In genomic region chr17:68981288-68981687, GRCh38 we compare ENCODE assay signal across 8 cellular contexts.
DNase-seq lines count a peak whose midpoint lies in the region; ATAC-seq and TF ChIP-seq lines count a peak whose summit lies in the region.

No MANE protein-coding gene starts in this region.

- DNase-seq in DMS153 (lab: John Stamatoyannopoulos, UW) (peak; percentile 22), brain pericyte (ENCODE audit: low read depth, low spot score) (peak; percentile 26), cortex of kidney (lab: John Stamatoyannopoulos, UW) (no peak), HPDE6-E6E7 (ENCODE audit: extremely low spot score) (no peak)
- no peak for DNase-seq in activated naive CD8-positive, alpha-beta T cell treated with anti-CD3 and anti-CD28 coated beads, Interleukin-2, amount 50 U/mL, for 24 hours

- H3K27me3 Mint-ChIP-seq in nephron (ENCODE audit: low read depth): peaks cover 20% of the 10 kb centered on the region
- H3K27me3 Mint-ChIP-seq in activated naive CD8-positive, alpha-beta T cell treated with anti-CD3 and anti-CD28 coated beads, Interleukin-2, amount 50 U/mL, for 24 hours: no peaks in the 10 kb centered on the region

- no peak overlapping the region for H3K4me3 Mint-ChIP-seq in nephron
- no peak overlapping the region for H3K4me3 Mint-ChIP-seq in activated naive CD8-positive, alpha-beta T cell treated with anti-CD3 and anti-CD28 coated beads, Interleukin-2, amount 50 U/mL, for 24 hours

- no peaks in the 10 kb centered on the region for H3K36me3 Mint-ChIP-seq in nephron (ENCODE audit: low read depth)
- H3K36me3 Mint-ChIP-seq in activated naive CD8-positive, alpha-beta T cell treated with anti-CD3 and anti-CD28 coated beads, Interleukin-2, amount 50 U/mL, for 24 hours (ENCODE audit: low read depth): no peaks in the 10 kb centered on the region

- H3K4me1 Mint-ChIP-seq in nephron: no peaks in the 10 kb centered on the region
- no peaks in the 10 kb centered on the region for H3K4me1 Mint-ChIP-seq in activated naive CD8-positive, alpha-beta T cell treated with anti-CD3 and anti-CD28 coated beads, Interleukin-2, amount 50 U/mL, for 24 hours

- H3K27ac Mint-ChIP-seq in nephron: peak overlapping the region in 2 of 3 experiments; percentile 31 to 49
- no peak overlapping the region for H3K27ac Mint-ChIP-seq in activated naive CD8-positive, alpha-beta T cell treated with anti-CD3 and anti-CD28 coated beads, Interleukin-2, amount 50 U/mL, for 24 hours

- ATAC-seq in HG03196 (IDR thresholded peaks at IDR 0.05; ENCODE audit: unreplicated experiment): peak; percentile 53
- no peak for ATAC-seq in activated naive CD8-positive, alpha-beta T cell treated with anti-CD3 and anti-CD28 coated beads, Interleukin-2, amount 50 U/mL, for 24 hours
- no peak for ATAC-seq in GM21528 (IDR thresholded peaks at IDR 0.05; ENCODE audit: low FRiP score, unreplicated experiment)

- no peak for TF ChIP-seq CTCF in nephron (IDR thresholded peaks at IDR 0.05; ENCODE audit: unreplicated experiment in 3 of 3)

- peaks cover 11% of the 10 kb centered on the region for H3K9me3 Mint-ChIP-seq in nephron
- H3K9me3 Mint-ChIP-seq in activated naive CD8-positive, alpha-beta T cell treated with anti-CD3 and anti-CD28 coated beads, Interleukin-2, amount 50 U/mL, for 24 hours: no peaks in the 10 kb centered on the region

Comparison
In these comparisons a context has a peak if more than half of its experiments do, and no peak if none do; other contexts are left out.
1. DNase-seq: peak in DMS153 (single experiment) and brain pericyte (single experiment); none in activated naive CD8-positive, alpha-beta T cell treated with anti-CD3 and anti-CD28 coated beads, Interleukin-2, amount 50 U/mL, for 24 hours (single experiment), cortex of kidney (single experiment) and HPDE6-E6E7 (single experiment).